8 cellular contexts compared by ENCODE assay signal in genomic region chr3:53170325-53171108, GRCh38. TPM values are rescaled to one million over a fixed set of nuclear protein-coding genes. Genes with fewer than 3 reads are reported as not detected.
DNase-seq lines count a peak whose midpoint lies in the region; ATAC-seq and FAIRE-seq lines count a peak whose summit lies in the region.

No MANE protein-coding gene starts in this region.

- no peak overlapping the region for H3K27ac ChIP-seq in SJCRH30

- ATAC-seq in left ventricle myocardium superior (no peak), HG03097 (IDR thresholded peaks at IDR 0.05; ENCODE audit: low FRiP score, unreplicated experiment) (no peak)

- H3K9me3 ChIP-seq in SJCRH30 (replicated peaks) = no peaks in the 10 kb centered on the region

- DNase-seq in stimulated activated naive CD4-positive, alpha-beta T cell treated with Interleukin-2 at 50 U/mL for 16 hours (lab: John Stamatoyannopoulos, UW) = peak; percentile 7
- DNase-seq in stimulated activated naive CD4-positive, alpha-beta T cell (lab: John Stamatoyannopoulos, UW) = no peak
- DNase-seq in NOMO-1 (lab: John Stamatoyannopoulos, UW; ENCODE audit: unreplicated experiment in 2 of 2) = peak; percentile 80 to 91
- DNase-seq in left ventricle myocardium superior = peak; percentile 50
- no peak for DNase-seq in urothelium cell line (ENCODE audit: low spot score)
- no peak for DNase-seq in SJCRH30
- DNase-seq in effector CD4-positive, alpha-beta T cell = no peak

- peak; percentile 23 for FAIRE-seq in urothelium cell line (lab: Jason Lieb, UNC)

- no peak overlapping the region for H3K4me3 ChIP-seq in SJCRH30

- intact Hi-C loops in left ventricle myocardium superior (cut with micrococcal nuclease) = no loop called here

- peaks cover 15% of the 10 kb centered on the region for H3K4me1 ChIP-seq in SJCRH30

- no peaks in the 10 kb centered on the region for H3K27me3 ChIP-seq in SJCRH30

- H3K36me3 ChIP-seq in SJCRH30 = no peaks in the 10 kb centered on the region

RNA-seq across cellular contexts. Expression of gene PRKCD, which starts 9.5 kb away (rescaled TPM):
- total RNA-seq in left ventricle myocardium superior = 13.2 TPM
- 4.1 and 4.6 TPM in 2 replicates for total RNA-seq in SJCRH30 (2014; rRNA removed; shearing (Covaris generic))

RNA-seq across cellular contexts. Expression of gene RFT1, which starts 40.3 kb away (rescaled TPM):
- total RNA-seq in left ventricle myocardium superior = 8.5 TPM
- total RNA-seq in SJCRH30 (2014; rRNA removed; shearing (Covaris generic)) = 20.6 and 22.0 TPM in 2 replicates

Comparison
In these comparisons a context has a peak if more than half of its experiments do, and no peak if none do; other contexts are left out.
1. DNase-seq: peak in stimulated activated naive CD4-positive, alpha-beta T cell treated with Interleukin-2 at 50 U/mL for 16 hours (single experiment), NOMO-1 (2 of 2) and left ventricle myocardium superior (single experiment); none in stimulated activated naive CD4-positive, alpha-beta T cell (0 of 6), urothelium cell line (single experiment), SJCRH30 (0 of 2) and effector CD4-positive, alpha-beta T cell (single experiment).